Comparison of ENCODE assay signal across 13 cellular contexts in the genomic region with DNA sequence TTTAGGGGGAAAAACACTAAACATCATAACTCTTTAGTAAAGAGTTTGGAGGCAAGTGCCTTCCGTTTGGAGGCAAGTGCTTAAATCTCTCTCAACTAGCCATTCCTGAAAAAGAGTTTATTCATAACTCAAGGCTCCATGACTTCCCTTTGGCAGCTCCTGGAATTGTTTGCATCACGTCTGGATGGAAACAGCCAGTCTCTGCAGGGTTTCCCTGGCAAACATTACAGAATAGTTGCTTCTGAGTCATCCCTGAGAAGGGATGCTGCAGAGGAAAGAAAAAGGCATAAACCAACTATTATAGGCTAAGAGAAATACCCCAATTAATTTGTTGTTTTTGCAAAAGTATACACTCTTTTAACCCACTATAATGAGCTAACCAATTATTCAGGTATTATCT.
DNase-seq lines count a peak whose midpoint lies in the region; ATAC-seq and TF ChIP-seq lines count a peak whose summit lies in the region.
"Had no signal": no experiment of that assay in that cellular context is flagged by ENCODE, and none has a peak within 500 bp of the region (broad histone marks: within the 10 kb centered on the region; RNA-seq: fewer than 3 reads in every experiment).

No MANE protein-coding gene starts in this region.

- H3K27me3 ChIP-seq in heart left ventricle: peaks cover 0 to 7% (median 0%) of the 10 kb centered on the region in 9 donors
- H3K27me3 ChIP-seq: SJCRH30, tibial artery had no signal

- WGBS in heart left ventricle, 4 donors: 22 to 46% (median 37%) methylated on average over 2 of the region's 2 CpGs

- no peaks in the 10 kb centered on the region for H3K36me3 ChIP-seq in heart left ventricle
- H3K36me3 ChIP-seq: SJCRH30, tibial artery had no signal

- TF ChIP-seq POLR2A in heart left ventricle (IDR thresholded peaks at IDR 0.05): no peak

- H3K27ac ChIP-seq in heart left ventricle: no peak overlapping the region
- H3K27ac ChIP-seq: SJCRH30, tibial artery had no signal

- peak; percentile 21 for DNase-seq in GM04503 (ENCODE audit: low read depth)
- DNase-seq in NCI-H226: peak; percentile 80
- DNase-seq in epithelial cell of proximal tubule (ENCODE audit: low read depth): peak; percentile 7
- DNase-seq in occipital lobe (lab: John Stamatoyannopoulos, UW): peak; percentile 54
- DNase-seq in NCI-H2107 treated with DMSO at 0.1 percent for 48 hours (lab: John Stamatoyannopoulos, UW; ENCODE audit: unreplicated experiment): no peak
- no peak for DNase-seq in heart left ventricle
- DNase-seq: activated naive CD8-positive, alpha-beta T cell treated with anti-CD3 and anti-CD28 coated beads, Interleukin-2, amount 10 ng/mL, durations not matched to agents 7 days and 5 days; head of caudate nucleus; NCI-H510A treated with DMSO at 0.1 percent for 48 hours; SJCRH30; stimulated activated CD4-positive, alpha-beta T cell treated with anti-CD3 and anti-CD28 coated beads, Interleukin-12 subunit alpha, Interleukin-12 subunit beta, amount 100 ng/mL, for 4 hours; tibial artery had no signal

- intact Hi-C loops in heart left ventricle (cut with DNase I): no loop called here

- no peak for TF ChIP-seq CTCF in epithelial cell of proximal tubule (conservative IDR thresholded peaks at IDR 0.05; ENCODE audit: low read depth, low read length)
- TF ChIP-seq CTCF in heart left ventricle (IDR thresholded peaks at IDR 0.05): no peak

- no peaks in the 10 kb centered on the region for H3K9me3 ChIP-seq in heart left ventricle
- H3K9me3 ChIP-seq: SJCRH30, tibial artery had no signal

- H3K4me3 ChIP-seq in epithelial cell of proximal tubule (ENCODE audit: low read depth, low read length) (no peak overlapping the region), heart left ventricle (no peak overlapping the region)
- H3K4me3 ChIP-seq: SJCRH30, tibial artery had no signal

- no peaks in the 10 kb centered on the region for H3K4me1 ChIP-seq in heart left ventricle
- H3K4me1 ChIP-seq: SJCRH30, tibial artery had no signal

- ATAC-seq in heart left ventricle: no peak
- no peak for ATAC-seq in HG03342 (IDR thresholded peaks at IDR 0.05; ENCODE audit: unreplicated experiment)

Comparison
In these comparisons a context has a peak if more than half of its experiments do, and no peak if none do; other contexts are left out.
1. DNase-seq: peak in GM04503 (single experiment), NCI-H226 (single experiment), epithelial cell of proximal tubule (single experiment) and occipital lobe (single experiment); none in NCI-H2107 treated with DMSO at 0.1 percent for 48 hours (single experiment) and heart left ventricle (0 of 5).